1 cellular context compared by ENCODE assay signal in the genomic region with DNA sequence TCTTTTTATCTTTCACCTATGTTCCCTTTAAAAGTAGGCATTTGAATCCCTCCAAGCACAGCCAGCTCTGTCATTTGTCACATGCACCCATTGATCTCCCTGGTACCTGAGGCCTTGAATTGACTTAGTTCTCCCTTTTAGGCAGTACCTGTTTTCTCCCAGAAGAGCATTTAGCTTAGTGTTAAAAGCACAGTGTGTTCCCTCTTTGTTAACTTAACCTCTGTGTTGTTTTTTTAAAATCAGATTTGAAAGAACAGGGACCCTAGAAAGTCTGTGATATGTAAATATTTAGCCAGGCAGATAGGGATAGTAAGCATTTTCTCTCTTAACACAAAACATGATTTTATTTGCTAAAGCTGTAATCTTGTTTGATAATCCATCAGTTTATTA.
TF ChIP-seq lines count a peak whose summit lies in the region.

No MANE protein-coding gene starts in this region.

TF ChIP-seq in HepG2, 621 proteins besides CTCF, POLR2A, EP300 and RAD21 (continues in another document):
- TF ChIP-seq, protein P1, sequence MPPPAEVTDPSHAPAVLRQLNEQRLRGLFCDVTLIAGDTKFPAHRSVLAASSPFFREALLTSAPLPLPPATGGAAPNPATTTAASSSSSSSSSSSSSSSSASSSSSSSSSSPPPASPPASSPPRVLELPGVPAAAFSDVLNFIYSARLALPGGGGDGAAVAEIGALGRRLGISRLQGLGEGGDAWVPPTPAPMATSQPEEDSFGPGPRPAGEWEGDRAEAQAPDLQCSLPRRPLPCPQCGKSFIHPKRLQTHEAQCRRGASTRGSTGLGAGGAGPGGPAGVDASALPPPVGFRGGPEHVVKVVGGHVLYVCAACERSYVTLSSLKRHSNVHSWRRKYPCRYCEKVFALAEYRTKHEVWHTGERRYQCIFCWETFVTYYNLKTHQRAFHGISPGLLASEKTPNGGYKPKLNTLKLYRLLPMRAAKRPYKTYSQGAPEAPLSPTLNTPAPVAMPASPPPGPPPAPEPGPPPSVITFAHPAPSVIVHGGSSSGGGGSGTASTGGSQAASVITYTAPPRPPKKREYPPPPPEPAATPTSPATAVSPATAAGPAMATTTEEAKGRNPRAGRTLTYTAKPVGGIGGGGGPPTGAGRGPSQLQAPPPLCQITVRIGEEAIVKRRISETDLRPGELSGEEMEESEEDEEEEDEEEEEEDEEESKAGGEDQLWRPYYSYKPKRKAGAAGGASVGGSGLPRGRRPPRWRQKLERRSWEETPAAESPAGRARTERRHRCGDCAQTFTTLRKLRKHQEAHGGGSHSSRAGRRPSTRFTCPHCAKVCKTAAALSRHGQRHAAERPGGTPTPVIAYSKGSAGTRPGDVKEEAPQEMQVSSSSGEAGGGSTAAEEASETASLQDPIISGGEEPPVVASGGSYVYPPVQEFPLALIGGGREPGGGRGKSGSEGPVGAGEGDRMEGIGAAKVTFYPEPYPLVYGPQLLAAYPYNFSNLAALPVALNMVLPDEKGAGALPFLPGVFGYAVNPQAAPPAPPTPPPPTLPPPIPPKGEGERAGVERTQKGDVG (CRISPR knock-in tag; IDR thresholded peaks at IDR 0.05; ENCODE audit: borderline replicate concordance): no peak
- TF ChIP-seq, protein P2, sequence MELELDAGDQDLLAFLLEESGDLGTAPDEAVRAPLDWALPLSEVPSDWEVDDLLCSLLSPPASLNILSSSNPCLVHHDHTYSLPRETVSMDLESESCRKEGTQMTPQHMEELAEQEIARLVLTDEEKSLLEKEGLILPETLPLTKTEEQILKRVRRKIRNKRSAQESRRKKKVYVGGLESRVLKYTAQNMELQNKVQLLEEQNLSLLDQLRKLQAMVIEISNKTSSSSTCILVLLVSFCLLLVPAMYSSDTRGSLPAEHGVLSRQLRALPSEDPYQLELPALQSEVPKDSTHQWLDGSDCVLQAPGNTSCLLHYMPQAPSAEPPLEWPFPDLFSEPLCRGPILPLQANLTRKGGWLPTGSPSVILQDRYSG (CRISPR knock-in tag; IDR thresholded peaks at IDR 0.05): no peak
- TF ChIP-seq ZBTB1 (CRISPR knock-in tag; IDR thresholded peaks at IDR 0.05; ENCODE audit: borderline replicate concordance) (no peak), ZNF317 (CRISPR knock-in tag; IDR thresholded peaks at IDR 0.05) (no peak), BORCS8-MEF2B (CRISPR knock-in tag; IDR thresholded peaks at IDR 0.05) (no peak), SIX1 (CRISPR knock-in tag; IDR thresholded peaks at IDR 0.05; ENCODE audit: borderline replicate concordance) (peak; percentile 38; the same call in 1 of the 2 replicates), SALL1 (CRISPR knock-in tag; IDR thresholded peaks at IDR 0.05) (peak; percentile 36; the same call in 1 of the 2 replicates), SNAI1 (CRISPR knock-in tag; IDR thresholded peaks at IDR 0.05; ENCODE audit: borderline replicate concordance) (no peak), RXRB (CRISPR knock-in tag; IDR thresholded peaks at IDR 0.05; ENCODE audit: borderline replicate concordance) (peak; percentile 87), ZNF598 (CRISPR knock-in tag; IDR thresholded peaks at IDR 0.05; ENCODE audit: borderline replicate concordance) (no peak), RFXANK (CRISPR knock-in tag; IDR thresholded peaks at IDR 0.05) (no peak), CREM (IDR thresholded peaks at IDR 0.05) (peak; percentile 67), CREM (CRISPR knock-in tag; IDR thresholded peaks at IDR 0.05) (no peak), ZNF460 (CRISPR knock-in tag; IDR thresholded peaks at IDR 0.05; ENCODE audit: borderline replicate concordance) (no peak), ZFP90 (CRISPR knock-in tag; IDR thresholded peaks at IDR 0.05; ENCODE audit: borderline replicate concordance) (no peak), ZNF546 (CRISPR knock-in tag; conservative IDR thresholded peaks at IDR 0.05) (0 out of 2 replicates have a peak, but pooled peaks have one; percentile 3), ZFY (CRISPR knock-in tag; IDR thresholded peaks at IDR 0.05) (no peak), ZFX (CRISPR knock-in tag; IDR thresholded peaks at IDR 0.05; ENCODE audit: low read depth) (0 out of 2 replicates have a peak, but pooled peaks have one; percentile 18), ZNF451 (CRISPR knock-in tag; IDR thresholded peaks at IDR 0.05) (no peak), ESRRA (CRISPR knock-in tag; IDR thresholded peaks at IDR 0.05; ENCODE audit: low read depth) (0 out of 2 replicates have a peak, but pooled peaks have one; percentile 21), ZNF572 (CRISPR knock-in tag; IDR thresholded peaks at IDR 0.05) (no peak), ZNF446 (CRISPR knock-in tag; IDR thresholded peaks at IDR 0.05) (no peak), ZNF629 (CRISPR knock-in tag; conservative IDR thresholded peaks at IDR 0.05) (peak; percentile 98), NBN (conservative IDR thresholded peaks at IDR 0.05) (no peak), MIER3 (CRISPR knock-in tag; IDR thresholded peaks at IDR 0.05; ENCODE audit: borderline replicate concordance) (peak; percentile 29; the same call in 1 of the 2 replicates), ZNF292 (CRISPR knock-in tag; IDR thresholded peaks at IDR 0.05; ENCODE audit: borderline replicate concordance, low read depth) (0 out of 2 replicates have a peak, but pooled peaks have one; percentile 35), TCF7 (IDR thresholded peaks at IDR 0.05; ENCODE audit: low read depth) (peak; percentile 70), ZNF7 (CRISPR knock-in tag; IDR thresholded peaks at IDR 0.05) (peak; percentile 51; the same call in 1 of the 2 replicates), ZNF33A (CRISPR knock-in tag; IDR thresholded peaks at IDR 0.05; ENCODE audit: borderline replicate concordance) (no peak), ZMYM3 (CRISPR knock-in tag; IDR thresholded peaks at IDR 0.05) (peak; percentile 94), KAT7 (CRISPR knock-in tag; IDR thresholded peaks at IDR 0.05; ENCODE audit: borderline replicate concordance) (no peak), PPARG (CRISPR knock-in tag; conservative IDR thresholded peaks at IDR 0.05) (peak; percentile 94), XRCC5 (optimal IDR thresholded peaks at IDR 0.05; ENCODE audit: low read length) (no peak), KDM4B (CRISPR knock-in tag; IDR thresholded peaks at IDR 0.05) (no peak), SP4 (CRISPR knock-in tag; IDR thresholded peaks at IDR 0.05) (no peak), TARDBP (CRISPR knock-in tag; IDR thresholded peaks at IDR 0.05) (peak; percentile 53; the same call in 1 of the 2 replicates)
- TF ChIP-seq, protein P3, sequence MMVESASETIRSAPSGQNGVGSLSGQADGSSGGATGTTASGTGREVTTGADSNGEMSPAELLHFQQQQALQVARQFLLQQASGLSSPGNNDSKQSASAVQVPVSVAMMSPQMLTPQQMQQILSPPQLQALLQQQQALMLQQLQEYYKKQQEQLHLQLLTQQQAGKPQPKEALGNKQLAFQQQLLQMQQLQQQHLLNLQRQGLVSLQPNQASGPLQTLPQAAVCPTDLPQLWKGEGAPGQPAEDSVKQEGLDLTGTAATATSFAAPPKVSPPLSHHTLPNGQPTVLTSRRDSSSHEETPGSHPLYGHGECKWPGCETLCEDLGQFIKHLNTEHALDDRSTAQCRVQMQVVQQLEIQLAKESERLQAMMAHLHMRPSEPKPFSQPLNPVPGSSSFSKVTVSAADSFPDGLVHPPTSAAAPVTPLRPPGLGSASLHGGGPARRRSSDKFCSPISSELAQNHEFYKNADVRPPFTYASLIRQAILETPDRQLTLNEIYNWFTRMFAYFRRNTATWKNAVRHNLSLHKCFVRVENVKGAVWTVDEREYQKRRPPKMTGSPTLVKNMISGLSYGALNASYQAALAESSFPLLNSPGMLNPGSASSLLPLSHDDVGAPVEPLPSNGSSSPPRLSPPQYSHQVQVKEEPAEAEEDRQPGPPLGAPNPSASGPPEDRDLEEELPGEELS (CRISPR knock-in tag; IDR thresholded peaks at IDR 0.05): peak; percentile 64
- TF ChIP-seq, protein P4, sequence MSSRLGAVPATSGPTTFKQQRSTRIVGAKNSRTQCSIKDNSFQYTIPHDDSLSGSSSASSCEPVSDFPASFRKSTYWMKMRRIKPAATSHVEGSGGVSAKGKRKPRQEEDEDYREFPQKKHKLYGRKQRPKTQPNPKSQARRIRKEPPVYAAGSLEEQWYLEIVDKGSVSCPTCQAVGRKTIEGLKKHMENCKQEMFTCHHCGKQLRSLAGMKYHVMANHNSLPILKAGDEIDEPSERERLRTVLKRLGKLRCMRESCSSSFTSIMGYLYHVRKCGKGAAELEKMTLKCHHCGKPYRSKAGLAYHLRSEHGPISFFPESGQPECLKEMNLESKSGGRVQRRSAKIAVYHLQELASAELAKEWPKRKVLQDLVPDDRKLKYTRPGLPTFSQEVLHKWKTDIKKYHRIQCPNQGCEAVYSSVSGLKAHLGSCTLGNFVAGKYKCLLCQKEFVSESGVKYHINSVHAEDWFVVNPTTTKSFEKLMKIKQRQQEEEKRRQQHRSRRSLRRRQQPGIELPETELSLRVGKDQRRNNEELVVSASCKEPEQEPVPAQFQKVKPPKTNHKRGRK (CRISPR knock-in tag; IDR thresholded peaks at IDR 0.05): no peak
- TF ChIP-seq, protein P5, sequence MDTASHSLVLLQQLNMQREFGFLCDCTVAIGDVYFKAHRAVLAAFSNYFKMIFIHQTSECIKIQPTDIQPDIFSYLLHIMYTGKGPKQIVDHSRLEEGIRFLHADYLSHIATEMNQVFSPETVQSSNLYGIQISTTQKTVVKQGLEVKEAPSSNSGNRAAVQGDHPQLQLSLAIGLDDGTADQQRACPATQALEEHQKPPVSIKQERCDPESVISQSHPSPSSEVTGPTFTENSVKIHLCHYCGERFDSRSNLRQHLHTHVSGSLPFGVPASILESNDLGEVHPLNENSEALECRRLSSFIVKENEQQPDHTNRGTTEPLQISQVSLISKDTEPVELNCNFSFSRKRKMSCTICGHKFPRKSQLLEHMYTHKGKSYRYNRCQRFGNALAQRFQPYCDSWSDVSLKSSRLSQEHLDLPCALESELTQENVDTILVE (CRISPR knock-in tag; IDR thresholded peaks at IDR 0.05): no peak
- TF ChIP-seq, protein P6, sequence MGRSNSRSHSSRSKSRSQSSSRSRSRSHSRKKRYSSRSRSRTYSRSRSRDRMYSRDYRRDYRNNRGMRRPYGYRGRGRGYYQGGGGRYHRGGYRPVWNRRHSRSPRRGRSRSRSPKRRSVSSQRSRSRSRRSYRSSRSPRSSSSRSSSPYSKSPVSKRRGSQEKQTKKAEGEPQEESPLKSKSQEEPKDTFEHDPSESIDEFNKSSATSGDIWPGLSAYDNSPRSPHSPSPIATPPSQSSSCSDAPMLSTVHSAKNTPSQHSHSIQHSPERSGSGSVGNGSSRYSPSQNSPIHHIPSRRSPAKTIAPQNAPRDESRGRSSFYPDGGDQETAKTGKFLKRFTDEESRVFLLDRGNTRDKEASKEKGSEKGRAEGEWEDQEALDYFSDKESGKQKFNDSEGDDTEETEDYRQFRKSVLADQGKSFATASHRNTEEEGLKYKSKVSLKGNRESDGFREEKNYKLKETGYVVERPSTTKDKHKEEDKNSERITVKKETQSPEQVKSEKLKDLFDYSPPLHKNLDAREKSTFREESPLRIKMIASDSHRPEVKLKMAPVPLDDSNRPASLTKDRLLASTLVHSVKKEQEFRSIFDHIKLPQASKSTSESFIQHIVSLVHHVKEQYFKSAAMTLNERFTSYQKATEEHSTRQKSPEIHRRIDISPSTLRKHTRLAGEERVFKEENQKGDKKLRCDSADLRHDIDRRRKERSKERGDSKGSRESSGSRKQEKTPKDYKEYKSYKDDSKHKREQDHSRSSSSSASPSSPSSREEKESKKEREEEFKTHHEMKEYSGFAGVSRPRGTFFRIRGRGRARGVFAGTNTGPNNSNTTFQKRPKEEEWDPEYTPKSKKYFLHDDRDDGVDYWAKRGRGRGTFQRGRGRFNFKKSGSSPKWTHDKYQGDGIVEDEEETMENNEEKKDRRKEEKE (IDR thresholded peaks at IDR 0.05): no peak
- TF ChIP-seq, protein P7, sequence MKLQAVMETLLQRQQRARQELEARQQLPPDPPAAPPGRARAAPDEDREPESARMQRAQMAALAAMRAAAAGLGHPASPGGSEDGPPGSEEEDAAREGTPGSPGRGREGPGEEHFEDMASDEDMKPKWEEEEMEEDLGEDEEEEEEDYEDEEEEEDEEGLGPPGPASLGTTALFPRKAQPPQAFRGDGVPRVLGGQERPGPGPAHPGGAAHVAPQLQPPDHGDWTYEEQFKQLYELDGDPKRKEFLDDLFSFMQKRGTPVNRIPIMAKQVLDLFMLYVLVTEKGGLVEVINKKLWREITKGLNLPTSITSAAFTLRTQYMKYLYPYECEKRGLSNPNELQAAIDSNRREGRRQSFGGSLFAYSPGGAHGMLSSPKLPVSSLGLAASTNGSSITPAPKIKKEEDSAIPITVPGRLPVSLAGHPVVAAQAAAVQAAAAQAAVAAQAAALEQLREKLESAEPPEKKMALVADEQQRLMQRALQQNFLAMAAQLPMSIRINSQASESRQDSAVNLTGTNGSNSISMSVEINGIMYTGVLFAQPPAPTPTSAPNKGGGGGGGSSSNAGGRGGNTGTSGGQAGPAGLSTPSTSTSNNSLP (IDR thresholded peaks at IDR 0.05; ENCODE audit: low read depth, low read length): 0 out of 2 replicates have a peak, but pooled peaks have one; percentile 10
- TF ChIP-seq, protein P8, sequence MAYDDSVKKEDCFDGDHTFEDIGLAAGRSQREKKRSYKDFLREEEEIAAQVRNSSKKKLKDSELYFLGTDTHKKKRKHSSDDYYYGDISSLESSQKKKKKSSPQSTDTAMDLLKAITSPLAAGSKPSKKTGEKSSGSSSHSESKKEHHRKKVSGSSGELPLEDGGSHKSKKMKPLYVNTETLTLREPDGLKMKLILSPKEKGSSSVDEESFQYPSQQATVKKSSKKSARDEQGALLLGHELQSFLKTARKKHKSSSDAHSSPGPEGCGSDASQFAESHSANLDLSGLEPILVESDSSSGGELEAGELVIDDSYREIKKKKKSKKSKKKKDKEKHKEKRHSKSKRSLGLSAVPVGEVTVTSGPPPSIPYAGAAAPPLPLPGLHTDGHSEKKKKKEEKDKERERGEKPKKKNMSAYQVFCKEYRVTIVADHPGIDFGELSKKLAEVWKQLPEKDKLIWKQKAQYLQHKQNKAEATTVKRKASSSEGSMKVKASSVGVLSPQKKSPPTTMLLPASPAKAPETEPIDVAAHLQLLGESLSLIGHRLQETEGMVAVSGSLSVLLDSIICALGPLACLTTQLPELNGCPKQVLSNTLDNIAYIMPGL (CRISPR knock-in tag; IDR thresholded peaks at IDR 0.05; ENCODE audit: borderline replicate concordance in 1 of 2, low read depth in 1 of 2): peak in 1 of 2 experiments; percentile 17; a peak in 1 of 4 replicates
- TF ChIP-seq, protein P9, sequence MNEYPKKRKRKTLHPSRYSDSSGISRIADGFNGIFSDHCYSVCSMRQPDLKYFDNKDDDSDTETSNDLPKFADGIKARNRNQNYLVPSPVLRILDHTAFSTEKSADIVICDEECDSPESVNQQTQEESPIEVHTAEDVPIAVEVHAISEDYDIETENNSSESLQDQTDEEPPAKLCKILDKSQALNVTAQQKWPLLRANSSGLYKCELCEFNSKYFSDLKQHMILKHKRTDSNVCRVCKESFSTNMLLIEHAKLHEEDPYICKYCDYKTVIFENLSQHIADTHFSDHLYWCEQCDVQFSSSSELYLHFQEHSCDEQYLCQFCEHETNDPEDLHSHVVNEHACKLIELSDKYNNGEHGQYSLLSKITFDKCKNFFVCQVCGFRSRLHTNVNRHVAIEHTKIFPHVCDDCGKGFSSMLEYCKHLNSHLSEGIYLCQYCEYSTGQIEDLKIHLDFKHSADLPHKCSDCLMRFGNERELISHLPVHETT (CRISPR knock-in tag; conservative IDR thresholded peaks at IDR 0.05): no peak
